In the genomic region with DNA sequence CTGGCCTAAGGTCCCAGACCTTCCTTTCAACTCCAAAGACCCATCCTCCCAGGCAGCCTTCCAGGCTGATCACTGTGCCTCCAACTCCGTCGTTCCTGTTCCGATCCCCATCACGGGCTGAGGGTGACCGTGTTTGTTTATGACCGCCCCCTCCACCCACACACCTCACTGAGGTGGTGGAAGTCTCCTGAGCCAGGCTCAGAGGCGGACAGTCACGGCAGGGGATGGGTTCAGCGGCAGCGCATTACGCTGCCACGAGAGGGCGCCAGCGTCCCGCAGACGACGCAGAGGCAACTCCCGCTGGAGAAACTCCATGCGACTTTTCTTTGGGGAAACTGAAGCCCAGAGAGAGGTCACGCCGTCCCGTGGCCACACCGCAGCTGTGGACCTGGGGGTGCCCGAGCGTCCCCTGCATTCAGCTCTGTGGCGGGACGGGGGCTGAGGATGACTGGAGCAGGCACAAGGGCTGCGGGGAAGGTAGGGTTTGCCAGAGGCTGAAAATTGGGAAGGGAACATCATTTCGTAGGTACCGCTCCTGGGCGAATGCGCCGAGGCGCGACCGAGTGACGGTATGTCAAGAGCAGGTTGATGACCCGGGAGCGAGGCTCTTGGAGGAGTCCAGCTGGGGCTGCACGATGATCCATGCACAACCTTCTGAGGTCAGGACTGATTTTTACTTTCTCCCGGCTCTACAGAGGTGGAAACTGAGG, we compare ENCODE assay signal across 8 cellular contexts. TPM values are rescaled to one million over a fixed set of nuclear protein-coding genes. Genes with fewer than 3 reads are reported as not detected.
DNase-seq lines count a peak whose midpoint lies in the region; ATAC-seq and TF ChIP-seq lines count a peak whose summit lies in the region.

No MANE protein-coding gene starts in this region.

- H3K27me3 ChIP-seq in GM06990 (replicated peaks; ENCODE audit: control insufficient read depth, insufficient read depth, low read length): no peaks in the 10 kb centered on the region
- H3K27me3 ChIP-seq in liver (ENCODE audit: control insufficient read depth in 4 of 4, insufficient read depth in 4 of 4, low read length in 3 of 4): no peaks in the 10 kb centered on the region

- peak overlapping the region; percentile 59 to 97 for H3K9ac ChIP-seq in liver (ENCODE audit: low read depth in 1 of 2, low read length in 2 of 2)

- DNase-seq in GM06990 (ENCODE audit: extremely low read depth, insufficient read length) (peak; percentile 86), NCI-H446 (lab: John Stamatoyannopoulos, UW) (peak; percentile 68 to 89), dermis blood vessel endothelial cell (peak; percentile 86)
- peak; percentile 81 for DNase-seq in activated CD4-positive, alpha-beta T cell treated with anti-CD3 and anti-CD28 coated beads, Interleukin-2, amount 50 U/mL, for 1 hour
- peak; percentile 81 for DNase-seq in stimulated activated CD4-positive, alpha-beta T cell treated with anti-CD3 and anti-CD28 coated beads, Interleukin-4, amount 100 ng/mL, for 1 hour

- H3K27ac ChIP-seq in liver (ENCODE audit: low read depth in 1 of 2, low read length in 2 of 2): peak overlapping the region; percentile 94 to 95

- ATAC-seq in HG02870 (IDR thresholded peaks at IDR 0.05; ENCODE audit: unreplicated experiment) (peak; percentile 50), HG03139 (IDR thresholded peaks at IDR 0.05; ENCODE audit: unreplicated experiment) (no peak)

- no peaks in the 10 kb centered on the region for H3K9me3 ChIP-seq in liver (ENCODE audit: control insufficient read depth in 4 of 4, low read length in 3 of 4)

- peaks cover 4 to 29% (median 19%) of the 10 kb centered on the region in 4 donors for H3K4me1 ChIP-seq in liver (ENCODE audit: control insufficient read depth in 4 of 4, insufficient read depth in 4 of 4, low read length in 3 of 4)

- peak overlapping the region; percentile 41 for H3K4me3 ChIP-seq in GM06990 (replicated peaks; ENCODE audit: low read depth, low read length)
- peak overlapping the region; percentile 38 to 58 (median 47) for H3K4me3 ChIP-seq in liver (ENCODE audit: low read depth in 1 of 3, low read length in 3 of 3)

- H3K36me3 ChIP-seq in GM06990 (ENCODE audit: control insufficient read depth, insufficient read depth, low read length) (peaks cover 12% of the 10 kb centered on the region), liver (ENCODE audit: control insufficient read depth in 4 of 4, insufficient read depth in 3 of 4, low read depth in 1 of 4, low read length in 3 of 4) (peaks cover 2 to 10% (median 3%) of the 10 kb centered on the region in 4 donors)

- WGBS in liver: 1% methylated on average over 41 of the region's 41 CpGs

- TF ChIP-seq CTCF in GM06990 (IDR thresholded peaks at IDR 0.05; ENCODE audit: insufficient read depth, low read length, poor library complexity, severe bottlenecking) (peak; percentile 95), liver (IDR thresholded peaks at IDR 0.05; ENCODE audit: low read depth, low read length, missing input control) (peak; percentile 97)

- TF ChIP-seq RAD21 in liver (IDR thresholded peaks at IDR 0.05): peak; percentile 100

TF ChIP-seq in liver, 16 proteins besides CTCF, POLR2A, EP300 and RAD21:
- TF ChIP-seq SP1 (IDR thresholded peaks at IDR 0.05) (no peak), JUND (IDR thresholded peaks at IDR 0.05) (no peak), NR2F2 (IDR thresholded peaks at IDR 0.05) (peak; percentile 24), EGR1 (IDR thresholded peaks at IDR 0.05; ENCODE audit: low read depth in 2 of 2) (peak in 1 of 2 donors; percentile 60), YY1 (IDR thresholded peaks at IDR 0.05) (peak; percentile 4), GABPA (IDR thresholded peaks at IDR 0.05 in 1 of 2, conservative IDR thresholded peaks at IDR 0.05 in 1 of 2) (no peak), FOXA1 (IDR thresholded peaks at IDR 0.05) (no peak), FOXA2 (IDR thresholded peaks at IDR 0.05) (peak; percentile 23), TAF1 (conservative IDR thresholded peaks at IDR 0.05) (no peak), HNF4A (conservative IDR thresholded peaks at IDR 0.05) (no peak), RXRA (IDR thresholded peaks at IDR 0.05) (peak; percentile 33 to 39), HNF4G (IDR thresholded peaks at IDR 0.05) (no peak)
- TF ChIP-seq, protein P1, sequence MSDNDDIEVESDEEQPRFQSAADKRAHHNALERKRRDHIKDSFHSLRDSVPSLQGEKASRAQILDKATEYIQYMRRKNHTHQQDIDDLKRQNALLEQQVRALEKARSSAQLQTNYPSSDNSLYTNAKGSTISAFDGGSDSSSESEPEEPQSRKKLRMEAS (IDR thresholded peaks at IDR 0.05): peak; percentile 59
- TF ChIP-seq, protein P2, sequence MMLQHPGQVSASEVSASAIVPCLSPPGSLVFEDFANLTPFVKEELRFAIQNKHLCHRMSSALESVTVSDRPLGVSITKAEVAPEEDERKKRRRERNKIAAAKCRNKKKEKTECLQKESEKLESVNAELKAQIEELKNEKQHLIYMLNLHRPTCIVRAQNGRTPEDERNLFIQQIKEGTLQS (IDR thresholded peaks at IDR 0.05): no peak
- TF ChIP-seq, protein P3, sequence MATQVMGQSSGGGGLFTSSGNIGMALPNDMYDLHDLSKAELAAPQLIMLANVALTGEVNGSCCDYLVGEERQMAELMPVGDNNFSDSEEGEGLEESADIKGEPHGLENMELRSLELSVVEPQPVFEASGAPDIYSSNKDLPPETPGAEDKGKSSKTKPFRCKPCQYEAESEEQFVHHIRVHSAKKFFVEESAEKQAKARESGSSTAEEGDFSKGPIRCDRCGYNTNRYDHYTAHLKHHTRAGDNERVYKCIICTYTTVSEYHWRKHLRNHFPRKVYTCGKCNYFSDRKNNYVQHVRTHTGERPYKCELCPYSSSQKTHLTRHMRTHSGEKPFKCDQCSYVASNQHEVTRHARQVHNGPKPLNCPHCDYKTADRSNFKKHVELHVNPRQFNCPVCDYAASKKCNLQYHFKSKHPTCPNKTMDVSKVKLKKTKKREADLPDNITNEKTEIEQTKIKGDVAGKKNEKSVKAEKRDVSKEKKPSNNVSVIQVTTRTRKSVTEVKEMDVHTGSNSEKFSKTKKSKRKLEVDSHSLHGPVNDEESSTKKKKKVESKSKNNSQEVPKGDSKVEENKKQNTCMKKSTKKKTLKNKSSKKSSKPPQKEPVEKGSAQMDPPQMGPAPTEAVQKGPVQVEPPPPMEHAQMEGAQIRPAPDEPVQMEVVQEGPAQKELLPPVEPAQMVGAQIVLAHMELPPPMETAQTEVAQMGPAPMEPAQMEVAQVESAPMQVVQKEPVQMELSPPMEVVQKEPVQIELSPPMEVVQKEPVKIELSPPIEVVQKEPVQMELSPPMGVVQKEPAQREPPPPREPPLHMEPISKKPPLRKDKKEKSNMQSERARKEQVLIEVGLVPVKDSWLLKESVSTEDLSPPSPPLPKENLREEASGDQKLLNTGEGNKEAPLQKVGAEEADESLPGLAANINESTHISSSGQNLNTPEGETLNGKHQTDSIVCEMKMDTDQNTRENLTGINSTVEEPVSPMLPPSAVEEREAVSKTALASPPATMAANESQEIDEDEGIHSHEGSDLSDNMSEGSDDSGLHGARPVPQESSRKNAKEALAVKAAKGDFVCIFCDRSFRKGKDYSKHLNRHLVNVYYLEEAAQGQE (IDR thresholded peaks at IDR 0.05): no peak
- TF ChIP-seq, protein P4, sequence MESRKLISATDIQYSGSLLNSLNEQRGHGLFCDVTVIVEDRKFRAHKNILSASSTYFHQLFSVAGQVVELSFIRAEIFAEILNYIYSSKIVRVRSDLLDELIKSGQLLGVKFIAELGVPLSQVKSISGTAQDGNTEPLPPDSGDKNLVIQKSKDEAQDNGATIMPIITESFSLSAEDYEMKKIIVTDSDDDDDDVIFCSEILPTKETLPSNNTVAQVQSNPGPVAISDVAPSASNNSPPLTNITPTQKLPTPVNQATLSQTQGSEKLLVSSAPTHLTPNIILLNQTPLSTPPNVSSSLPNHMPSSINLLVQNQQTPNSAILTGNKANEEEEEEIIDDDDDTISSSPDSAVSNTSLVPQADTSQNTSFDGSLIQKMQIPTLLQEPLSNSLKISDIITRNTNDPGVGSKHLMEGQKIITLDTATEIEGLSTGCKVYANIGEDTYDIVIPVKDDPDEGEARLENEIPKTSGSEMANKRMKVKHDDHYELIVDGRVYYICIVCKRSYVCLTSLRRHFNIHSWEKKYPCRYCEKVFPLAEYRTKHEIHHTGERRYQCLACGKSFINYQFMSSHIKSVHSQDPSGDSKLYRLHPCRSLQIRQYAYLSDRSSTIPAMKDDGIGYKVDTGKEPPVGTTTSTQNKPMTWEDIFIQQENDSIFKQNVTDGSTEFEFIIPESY (IDR thresholded peaks at IDR 0.05): no peak
TF ChIP-seq in liver: peak in this region for 6.

RNA-seq across cellular contexts. Expression of a gene that starts 0.9 kb away (rescaled TPM):
- total RNA-seq in dermis blood vessel endothelial cell: 68.7 and 107 TPM in 2 replicates
- total RNA-seq in liver: 10 to 100 TPM in 1 of 2 donors, 1 to 10 TPM in 1; 7.6 to 32.3 TPM
- polyA plus RNA-seq in liver: 1 to 10 TPM; 2.7 to 5.3 TPM

RNA-seq across cellular contexts. Expression of a gene that starts 40.1 kb away (rescaled TPM):
- total RNA-seq in dermis blood vessel endothelial cell: under 0.01 and 0.42 TPM in 2 replicates
- total RNA-seq in liver: under 1 TPM; 0.05 to 0.08 TPM
- polyA plus RNA-seq in liver: under 1 TPM in 1 of 2 donors, not detected in 1; 0.05 TPM
